17 cellular contexts compared by ENCODE assay signal in genomic region chr5:51484326-51484725, GRCh38.
"Had no signal": no experiment of that assay in that cellular context is flagged by ENCODE, and none has a peak within 500 bp of the region (broad histone marks: within the 10 kb centered on the region; RNA-seq: fewer than 3 reads in every experiment).

No MANE protein-coding gene starts in this region.

- H3K4me3 ChIP-seq: colonic mucosa, gastrocnemius medialis, heart left ventricle, lower lobe of right lung, tibial nerve had no signal

- DNase-seq: activated CD4-positive, alpha-beta memory T cell treated with anti-CD3 and anti-CD28 coated beads, Interleukin-2, amount 10 ng/mL, durations not matched to agents 7 days and 5 days; activated CD4-positive, alpha-beta T cell treated with anti-CD3 and anti-CD28 coated beads for 48 hours; activated CD4-positive, CD25-positive, alpha-beta regulatory T cell; activated CD8-positive, alpha-beta memory T cell treated with anti-CD3 and anti-CD28 coated beads, Interleukin-2, amount 10 ng/mL, durations not matched to agents 7 days and 5 days; activated naive CD8-positive, alpha-beta T cell treated with anti-CD3 and anti-CD28 coated beads for 36 hours; amygdala; brain microvascular endothelial cell; colonic mucosa; endodermal cell; gastrocnemius medialis; heart left ventricle; left colon; lower lobe of right lung; stimulated activated naive CD8-positive, alpha-beta T cell treated with anti-CD3 and anti-CD28 coated beads, Interleukin-15, Interleukin-2, amounts not matched to agents 100 U/mL and 50 U/mL, for 24 hours; substantia nigra; T1000 had no signal
